ENCODE assay signal across 1 cellular context in the genomic region with DNA sequence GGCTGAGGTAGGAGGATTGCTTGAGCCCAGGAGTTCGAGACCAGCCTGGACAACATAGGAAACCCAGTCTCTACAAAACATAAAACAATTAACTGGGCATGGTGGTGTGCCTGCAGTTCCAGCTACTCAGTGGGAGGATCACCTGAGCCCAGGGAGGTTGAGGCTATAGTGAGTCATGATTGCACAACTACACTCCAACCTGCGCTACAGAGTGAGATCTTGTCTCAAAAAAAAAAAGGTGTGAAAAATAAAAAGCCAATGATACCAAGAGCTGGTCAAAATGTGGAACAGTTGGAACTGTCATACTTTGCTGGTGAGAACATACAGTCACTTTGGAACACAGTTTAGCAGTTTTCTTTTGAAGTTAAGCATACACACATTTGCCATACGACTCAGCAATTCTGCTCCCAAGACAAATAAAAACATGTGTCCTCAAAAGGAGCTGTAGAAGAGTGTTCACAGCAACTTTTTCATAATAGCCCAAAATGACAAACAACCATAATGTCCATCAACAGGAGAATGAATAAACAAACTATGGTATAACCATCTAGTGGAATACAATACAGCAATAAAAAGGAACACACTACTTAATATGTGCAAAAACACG.
A peak's percentile ranks its signal among the peaks of the same experiment; 100 is the strongest.
TF ChIP-seq lines count a peak whose summit lies in the region.

No MANE protein-coding gene starts in this region.

TF ChIP-seq in HCT116, 20 proteins besides CTCF, POLR2A, EP300 and RAD21:
- TF ChIP-seq CEBPB (IDR thresholded peaks at IDR 0.05; ENCODE audit: low read depth) (peak; percentile 92), FOSL1 (IDR thresholded peaks at IDR 0.05; ENCODE audit: low read depth) (0 out of 2 replicates have a peak, but pooled peaks have one; percentile 31), CBX3 (IDR thresholded peaks at IDR 0.05; ENCODE audit: low read depth) (0 out of 2 replicates have a peak, but pooled peaks have one; percentile 31), JUND (IDR thresholded peaks at IDR 0.05) (peak; percentile 13; the same call in 1 of the 2 replicates), ZFX (IDR thresholded peaks at IDR 0.05) (no peak)
- TF ChIP-seq, protein P1, sequence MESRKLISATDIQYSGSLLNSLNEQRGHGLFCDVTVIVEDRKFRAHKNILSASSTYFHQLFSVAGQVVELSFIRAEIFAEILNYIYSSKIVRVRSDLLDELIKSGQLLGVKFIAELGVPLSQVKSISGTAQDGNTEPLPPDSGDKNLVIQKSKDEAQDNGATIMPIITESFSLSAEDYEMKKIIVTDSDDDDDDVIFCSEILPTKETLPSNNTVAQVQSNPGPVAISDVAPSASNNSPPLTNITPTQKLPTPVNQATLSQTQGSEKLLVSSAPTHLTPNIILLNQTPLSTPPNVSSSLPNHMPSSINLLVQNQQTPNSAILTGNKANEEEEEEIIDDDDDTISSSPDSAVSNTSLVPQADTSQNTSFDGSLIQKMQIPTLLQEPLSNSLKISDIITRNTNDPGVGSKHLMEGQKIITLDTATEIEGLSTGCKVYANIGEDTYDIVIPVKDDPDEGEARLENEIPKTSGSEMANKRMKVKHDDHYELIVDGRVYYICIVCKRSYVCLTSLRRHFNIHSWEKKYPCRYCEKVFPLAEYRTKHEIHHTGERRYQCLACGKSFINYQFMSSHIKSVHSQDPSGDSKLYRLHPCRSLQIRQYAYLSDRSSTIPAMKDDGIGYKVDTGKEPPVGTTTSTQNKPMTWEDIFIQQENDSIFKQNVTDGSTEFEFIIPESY (IDR thresholded peaks at IDR 0.05; ENCODE audit: extremely low read depth, insufficient replicate concordance, low read length): no peak
